ENCODE assay signal across 1 cellular context in genomic region chr10:132746386-132746785, GRCh38.
TF ChIP-seq lines count a peak whose summit lies in the region.

No MANE protein-coding gene starts in this region.

TF ChIP-seq in H1, 55 proteins besides CTCF, POLR2A, EP300 and RAD21 (continued from another document):
- TF ChIP-seq USF2 (IDR thresholded peaks at IDR 0.05; ENCODE audit: low read length) = no peak
- TF ChIP-seq SIX5 (IDR thresholded peaks at IDR 0.05; ENCODE audit: low read depth, low read length) = no peak
- no peak for TF ChIP-seq FOSL1 (IDR thresholded peaks at IDR 0.05; ENCODE audit: insufficient read depth, low read depth, low read length)
- TF ChIP-seq CREB1 (IDR thresholded peaks at IDR 0.05) = no peak
- TF ChIP-seq RFX5 (IDR thresholded peaks at IDR 0.05; ENCODE audit: borderline replicate concordance, low read depth, low read length) = no peak
